1 cellular context compared by ENCODE assay signal in genomic region chr1:89633745-89634625, GRCh38.
A peak's percentile ranks its signal among the peaks of the same experiment; 100 is the strongest.
TF ChIP-seq lines count a peak whose summit lies in the region.

No MANE protein-coding gene starts in this region.

TF ChIP-seq in GM12878, 131 proteins besides CTCF, POLR2A, EP300 and RAD21 (continued from another document and continues in another):
- no peak for TF ChIP-seq PRDM15 (CRISPR knock-in tag; IDR thresholded peaks at IDR 0.05)
- TF ChIP-seq, protein P1, sequence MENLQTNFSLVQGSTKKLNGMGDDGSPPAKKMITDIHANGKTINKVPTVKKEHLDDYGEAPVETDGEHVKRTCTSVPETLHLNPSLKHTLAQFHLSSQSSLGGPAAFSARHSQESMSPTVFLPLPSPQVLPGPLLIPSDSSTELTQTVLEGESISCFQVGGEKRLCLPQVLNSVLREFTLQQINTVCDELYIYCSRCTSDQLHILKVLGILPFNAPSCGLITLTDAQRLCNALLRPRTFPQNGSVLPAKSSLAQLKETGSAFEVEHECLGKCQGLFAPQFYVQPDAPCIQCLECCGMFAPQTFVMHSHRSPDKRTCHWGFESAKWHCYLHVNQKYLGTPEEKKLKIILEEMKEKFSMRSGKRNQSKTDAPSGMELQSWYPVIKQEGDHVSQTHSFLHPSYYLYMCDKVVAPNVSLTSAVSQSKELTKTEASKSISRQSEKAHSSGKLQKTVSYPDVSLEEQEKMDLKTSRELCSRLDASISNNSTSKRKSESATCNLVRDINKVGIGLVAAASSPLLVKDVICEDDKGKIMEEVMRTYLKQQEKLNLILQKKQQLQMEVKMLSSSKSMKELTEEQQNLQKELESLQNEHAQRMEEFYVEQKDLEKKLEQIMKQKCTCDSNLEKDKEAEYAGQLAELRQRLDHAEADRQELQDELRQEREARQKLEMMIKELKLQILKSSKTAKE (IDR thresholded peaks at IDR 0.05; ENCODE audit: low read depth, poor library complexity, severe bottlenecking) = no peak
- no peak for TF ChIP-seq CBX3 (IDR thresholded peaks at IDR 0.05; ENCODE audit: borderline replicate concordance, low read depth)
- TF ChIP-seq CREB1 (IDR thresholded peaks at IDR 0.05; ENCODE audit: low read depth) = no peak
- 0 out of 2 replicates have a peak, but pooled peaks have one; percentile 43 for TF ChIP-seq TCF3 (IDR thresholded peaks at IDR 0.05; ENCODE audit: borderline replicate concordance, insufficient read depth, low read depth, low read length)
- no peak for TF ChIP-seq YBX1 (IDR thresholded peaks at IDR 0.05)
- TF ChIP-seq RUNX3 (IDR thresholded peaks at IDR 0.05; ENCODE audit: low read length) = peak; percentile 53
- no peak for TF ChIP-seq PBX3 (IDR thresholded peaks at IDR 0.05; ENCODE audit: insufficient replicate concordance, low read depth, low read length)
- no peak for TF ChIP-seq RCOR1 (conservative IDR thresholded peaks at IDR 0.05; ENCODE audit: low read depth, low read length)
- TF ChIP-seq ZNF217 (IDR thresholded peaks at IDR 0.05) = no peak
- TF ChIP-seq MLLT1 (IDR thresholded peaks at IDR 0.05) = peak; percentile 63; the same call in 1 of the 2 replicates
- peak in 1 of 2 experiments; percentile 31; a peak in 2 of 4 replicates for TF ChIP-seq IKZF2 (IDR thresholded peaks at IDR 0.05)
- no peak for TF ChIP-seq DPF2 (IDR thresholded peaks at IDR 0.05)
- no peak for TF ChIP-seq SUZ12 (IDR thresholded peaks at IDR 0.05; ENCODE audit: unreplicated experiment)
- TF ChIP-seq MTA3 (IDR thresholded peaks at IDR 0.05; ENCODE audit: borderline replicate concordance, low read length) = no peak
- no peak for TF ChIP-seq BCL3 (IDR thresholded peaks at IDR 0.05; ENCODE audit: borderline replicate concordance, insufficient read depth, low read depth, low read length, poor library complexity, severe bottlenecking)
- no peak for TF ChIP-seq WRNIP1 (IDR thresholded peaks at IDR 0.05; ENCODE audit: borderline replicate concordance, low read depth, low read length)
- TF ChIP-seq ETV6 (conservative IDR thresholded peaks at IDR 0.05 in 1 of 2, IDR thresholded peaks at IDR 0.05 in 1 of 2; ENCODE audit: borderline replicate concordance in 1 of 2, low read depth in 1 of 2) = no peak
- TF ChIP-seq NR2F1 (conservative IDR thresholded peaks at IDR 0.05) = no peak
- no peak for TF ChIP-seq TBL1XR1 (IDR thresholded peaks at IDR 0.05; ENCODE audit: low read depth, low read length)
- no peak for TF ChIP-seq RAD51 (IDR thresholded peaks at IDR 0.05)
- TF ChIP-seq BHLHE40 (IDR thresholded peaks at IDR 0.05; ENCODE audit: borderline replicate concordance in 1 of 2, low read depth in 2 of 2, low read length in 1 of 2) = peak in 1 of 2 experiments; percentile 69; a peak in 1 of 4 replicates
- no peak for TF ChIP-seq EED (IDR thresholded peaks at IDR 0.05; ENCODE audit: low read depth)
- TF ChIP-seq ZNF207 (IDR thresholded peaks at IDR 0.05; ENCODE audit: borderline replicate concordance) = no peak
- no peak for TF ChIP-seq NFYA (IDR thresholded peaks at IDR 0.05; ENCODE audit: borderline replicate concordance, low read depth, low read length)
- TF ChIP-seq MEF2A (IDR thresholded peaks at IDR 0.05; ENCODE audit: insufficient read depth, low read depth, low read length) = no peak
- TF ChIP-seq BCLAF1 (IDR thresholded peaks at IDR 0.05) = no peak
- TF ChIP-seq, protein P2, sequence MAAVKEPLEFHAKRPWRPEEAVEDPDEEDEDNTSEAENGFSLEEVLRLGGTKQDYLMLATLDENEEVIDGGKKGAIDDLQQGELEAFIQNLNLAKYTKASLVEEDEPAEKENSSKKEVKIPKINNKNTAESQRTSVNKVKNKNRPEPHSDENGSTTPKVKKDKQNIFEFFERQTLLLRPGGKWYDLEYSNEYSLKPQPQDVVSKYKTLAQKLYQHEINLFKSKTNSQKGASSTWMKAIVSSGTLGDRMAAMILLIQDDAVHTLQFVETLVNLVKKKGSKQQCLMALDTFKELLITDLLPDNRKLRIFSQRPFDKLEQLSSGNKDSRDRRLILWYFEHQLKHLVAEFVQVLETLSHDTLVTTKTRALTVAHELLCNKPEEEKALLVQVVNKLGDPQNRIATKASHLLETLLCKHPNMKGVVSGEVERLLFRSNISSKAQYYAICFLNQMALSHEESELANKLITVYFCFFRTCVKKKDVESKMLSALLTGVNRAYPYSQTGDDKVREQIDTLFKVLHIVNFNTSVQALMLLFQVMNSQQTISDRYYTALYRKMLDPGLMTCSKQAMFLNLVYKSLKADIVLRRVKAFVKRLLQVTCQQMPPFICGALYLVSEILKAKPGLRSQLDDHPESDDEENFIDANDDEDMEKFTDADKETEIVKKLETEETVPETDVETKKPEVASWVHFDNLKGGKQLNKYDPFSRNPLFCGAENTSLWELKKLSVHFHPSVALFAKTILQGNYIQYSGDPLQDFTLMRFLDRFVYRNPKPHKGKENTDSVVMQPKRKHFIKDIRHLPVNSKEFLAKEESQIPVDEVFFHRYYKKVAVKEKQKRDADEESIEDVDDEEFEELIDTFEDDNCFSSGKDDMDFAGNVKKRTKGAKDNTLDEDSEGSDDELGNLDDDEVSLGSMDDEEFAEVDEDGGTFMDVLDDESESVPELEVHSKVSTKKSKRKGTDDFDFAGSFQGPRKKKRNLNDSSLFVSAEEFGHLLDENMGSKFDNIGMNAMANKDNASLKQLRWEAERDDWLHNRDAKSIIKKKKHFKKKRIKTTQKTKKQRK (IDR thresholded peaks at IDR 0.05; ENCODE audit: low read depth, low read length) = no peak
- no peak for TF ChIP-seq NFIC (IDR thresholded peaks at IDR 0.05; ENCODE audit: low read depth, low read length)
- TF ChIP-seq SMC3 (IDR thresholded peaks at IDR 0.05; ENCODE audit: borderline replicate concordance, low read length) = peak; percentile 10; the same call in 1 of the 2 replicates
- TF ChIP-seq ZNF24 (IDR thresholded peaks at IDR 0.05) = no peak
- TF ChIP-seq MTA2 (IDR thresholded peaks at IDR 0.05; ENCODE audit: low read depth) = 0 out of 2 replicates have a peak, but pooled peaks have one; percentile 11
- TF ChIP-seq MXI1 (IDR thresholded peaks at IDR 0.05; ENCODE audit: low read depth, low read length) = no peak
- TF ChIP-seq BCL11A (IDR thresholded peaks at IDR 0.05; ENCODE audit: low read depth, low read length) = no peak
- TF ChIP-seq RELA (IDR thresholded peaks at IDR 0.05; ENCODE audit: borderline replicate concordance, partially characterized antibody) = no peak
- 0 out of 2 replicates have a peak, but pooled peaks have one; percentile 26 for TF ChIP-seq TARDBP (IDR thresholded peaks at IDR 0.05; ENCODE audit: borderline replicate concordance)
- TF ChIP-seq E4F1 (IDR thresholded peaks at IDR 0.05; ENCODE audit: borderline replicate concordance, partially characterized antibody) = no peak
- no peak for TF ChIP-seq POLR2AphosphoS2 (IDR thresholded peaks at IDR 0.05; ENCODE audit: low read depth, low read length)
- TF ChIP-seq HCFC1 (IDR thresholded peaks at IDR 0.05; ENCODE audit: low read length) = no peak
- TF ChIP-seq KAT2A (conservative IDR thresholded peaks at IDR 0.05; ENCODE audit: control insufficient read depth, low read depth, low read length) = no peak
- no peak for TF ChIP-seq STAT3 (IDR thresholded peaks at IDR 0.05; ENCODE audit: low read depth, low read length)
- TF ChIP-seq POLR2AphosphoS5 (IDR thresholded peaks at IDR 0.05; ENCODE audit: low read length) = no peak
- TF ChIP-seq TAF1 (IDR thresholded peaks at IDR 0.05; ENCODE audit: borderline replicate concordance, low read depth, low read length) = no peak
